ENCODE assay signal across 8 cellular contexts in the genomic region with DNA sequence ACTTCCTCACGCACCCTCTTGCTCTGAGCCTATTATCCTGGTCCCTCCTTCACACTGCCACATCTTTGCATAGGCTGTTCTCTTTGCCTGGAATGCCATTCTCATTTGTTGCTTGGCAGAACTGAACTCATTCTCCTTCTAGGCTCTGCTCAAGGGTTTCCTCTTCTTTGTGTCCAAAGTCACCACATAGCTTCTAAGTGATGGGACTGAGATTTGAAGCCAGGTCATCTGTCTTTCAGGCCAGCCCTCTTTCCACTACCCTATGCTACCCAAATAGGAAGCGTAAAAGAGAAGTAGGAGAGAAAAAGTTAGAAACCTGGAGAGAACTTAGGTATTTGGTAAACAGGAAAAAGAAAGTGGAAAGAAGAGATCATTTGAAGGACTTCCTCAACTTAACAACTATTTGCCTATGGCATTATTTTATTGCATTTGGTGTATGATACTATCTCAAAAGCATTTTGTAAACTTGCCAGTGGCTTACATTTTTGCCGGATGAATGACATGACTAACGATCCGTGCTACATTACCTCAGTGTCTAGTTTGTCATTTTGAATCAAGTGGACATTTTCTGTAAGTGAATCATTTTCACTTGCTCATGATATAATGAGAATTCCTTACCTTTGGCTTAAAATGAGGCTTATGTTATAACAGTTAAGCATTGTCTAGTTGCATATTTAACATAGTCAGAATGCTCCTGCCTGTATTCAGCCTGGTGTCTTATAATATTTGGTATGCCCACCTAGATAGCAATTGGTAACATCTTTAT. TPM values are rescaled to one million over a fixed set of nuclear protein-coding genes. Genes with fewer than 3 reads are reported as not detected.
DNase-seq lines count a peak whose midpoint lies in the region; ATAC-seq and TF ChIP-seq lines count a peak whose summit lies in the region.

No MANE protein-coding gene starts in this region.

- DNase-seq in activated CD4-positive, alpha-beta memory T cell treated with anti-CD3 and anti-CD28 coated beads for 36 hours = no peak
- DNase-seq in activated CD4-positive, alpha-beta memory T cell treated with anti-CD3 and anti-CD28 coated beads, Interleukin-2, amount 10 ng/mL, durations not matched to agents 7 days and 5 days = no peak
- DNase-seq in T-helper 17 cell (no peak), fibroblast of villous mesenchyme (ENCODE audit: low read depth) (peak; percentile 80), stromal cell of bone marrow (ENCODE audit: low read depth) (peak; percentile 83), activated T-cell treated with anti-CD3 and anti-CD28 coated beads for 4 hours (no peak), GM13977 (ENCODE audit: low spot score) (no peak)

- H3K9me3 ChIP-seq in T-helper 17 cell (ENCODE audit: control insufficient read depth, low read length, poor library complexity, severe bottlenecking) = no peaks in the 10 kb centered on the region

- no peak for TF ChIP-seq CTCF in fibroblast of villous mesenchyme (IDR thresholded peaks at IDR 0.05; ENCODE audit: insufficient read depth, low read depth, low read length)
- no peak for TF ChIP-seq CTCF in GM13977 (IDR thresholded peaks at IDR 0.05; ENCODE audit: extremely low read depth, insufficient read depth, missing control alignments)

- H3K4me3 Mint-ChIP-seq in activated CD4-positive, alpha-beta memory T cell treated with anti-CD3 and anti-CD28 coated beads for 36 hours = no peak overlapping the region
- H3K4me3 Mint-ChIP-seq in activated CD4-positive, alpha-beta memory T cell treated with anti-CD3 and anti-CD28 coated beads, Interleukin-2, amount 10 ng/mL, durations not matched to agents 7 days and 5 days = no peak overlapping the region
- no peak overlapping the region for H3K4me3 Mint-ChIP-seq in T-helper 17 cell

- no peaks in the 10 kb centered on the region for H3K27me3 Mint-ChIP-seq in activated CD4-positive, alpha-beta memory T cell treated with anti-CD3 and anti-CD28 coated beads for 36 hours
- no peaks in the 10 kb centered on the region for H3K27me3 Mint-ChIP-seq in activated CD4-positive, alpha-beta memory T cell treated with anti-CD3 and anti-CD28 coated beads, Interleukin-2, amount 10 ng/mL, durations not matched to agents 7 days and 5 days
- H3K27me3 Mint-ChIP-seq in T-helper 17 cell = no peaks in the 10 kb centered on the region

- no peaks in the 10 kb centered on the region for H3K9me3 Mint-ChIP-seq in activated CD4-positive, alpha-beta memory T cell treated with anti-CD3 and anti-CD28 coated beads for 36 hours
- H3K9me3 Mint-ChIP-seq in activated CD4-positive, alpha-beta memory T cell treated with anti-CD3 and anti-CD28 coated beads, Interleukin-2, amount 10 ng/mL, durations not matched to agents 7 days and 5 days = no peaks in the 10 kb centered on the region

- in situ Hi-C loops in GM13977 (cut with MboI; ENCODE audit: low pct_unique_long_range_greater_than_20kb, low sequenced_read_pairs, unreplicated experiment) = no loop called here

- no peak for ATAC-seq in T-helper 17 cell
- no peak for ATAC-seq in GM18858 (IDR thresholded peaks at IDR 0.05; ENCODE audit: unreplicated experiment)

- H3K4me3 ChIP-seq in fibroblast of villous mesenchyme (ENCODE audit: low read depth, low read length) = peak overlapping the region; percentile 21

- CTCF ChIA-PET in activated CD4-positive, alpha-beta memory T cell treated with anti-CD3 and anti-CD28 coated beads for 36 hours (lab: Charles Lee) = interaction anchor here (1.5 to 2.2 kb wide), 2 partner anchors 10 to 15 kb away, joined by 3 to 10 read pairs; no protein-coding TSS in a partner anchor
- CTCF ChIA-PET in activated CD4-positive, alpha-beta memory T cell treated with anti-CD3 and anti-CD28 coated beads, Interleukin-2, amount 10 ng/mL, durations not matched to agents 7 days and 5 days (lab: Charles Lee) = interaction anchor here (0.7 to 1.2 kb wide), 3 partner anchors 14 to 115 kb away, joined by 3 to 4 read pairs (median 4); no protein-coding TSS in a partner anchor

- peak overlapping the region; percentile 31 for H3K27ac Mint-ChIP-seq in activated CD4-positive, alpha-beta memory T cell treated with anti-CD3 and anti-CD28 coated beads for 36 hours
- no peak overlapping the region for H3K27ac Mint-ChIP-seq in activated CD4-positive, alpha-beta memory T cell treated with anti-CD3 and anti-CD28 coated beads, Interleukin-2, amount 10 ng/mL, durations not matched to agents 7 days and 5 days
- H3K27ac Mint-ChIP-seq in T-helper 17 cell = peak overlapping the region; percentile 83

- H3K4me1 Mint-ChIP-seq in activated CD4-positive, alpha-beta memory T cell treated with anti-CD3 and anti-CD28 coated beads for 36 hours (ENCODE audit: low read depth) = peaks cover 67% of the 10 kb centered on the region
- peaks cover 62% of the 10 kb centered on the region for H3K4me1 Mint-ChIP-seq in activated CD4-positive, alpha-beta memory T cell treated with anti-CD3 and anti-CD28 coated beads, Interleukin-2, amount 10 ng/mL, durations not matched to agents 7 days and 5 days
- peaks cover 64% of the 10 kb centered on the region for H3K4me1 Mint-ChIP-seq in T-helper 17 cell

- intact Hi-C loops in activated CD4-positive, alpha-beta memory T cell treated with anti-CD3 and anti-CD28 coated beads for 36 hours (cut with micrococcal nuclease) = no loop called here

- H3K36me3 Mint-ChIP-seq in activated CD4-positive, alpha-beta memory T cell treated with anti-CD3 and anti-CD28 coated beads for 36 hours = no peaks in the 10 kb centered on the region
- no peaks in the 10 kb centered on the region for H3K36me3 Mint-ChIP-seq in activated CD4-positive, alpha-beta memory T cell treated with anti-CD3 and anti-CD28 coated beads, Interleukin-2, amount 10 ng/mL, durations not matched to agents 7 days and 5 days (ENCODE audit: low read depth)
- no peaks in the 10 kb centered on the region for H3K36me3 Mint-ChIP-seq in T-helper 17 cell (ENCODE audit: low read depth)

- POLR2A ChIA-PET in activated CD4-positive, alpha-beta memory T cell treated with anti-CD3 and anti-CD28 coated beads for 36 hours (lab: Charles Lee) = no interaction called here
- POLR2A ChIA-PET in activated CD4-positive, alpha-beta memory T cell treated with anti-CD3 and anti-CD28 coated beads, Interleukin-2, amount 10 ng/mL, durations not matched to agents 7 days and 5 days (lab: Charles Lee) = no interaction called here

RNA-seq across cellular contexts. Expression of a gene that starts 18.5 kb away (rescaled TPM):
- 10 to 100 TPM; 40.4 to 44.2 TPM for total RNA-seq in activated CD4-positive, alpha-beta memory T cell treated with anti-CD3 and anti-CD28 coated beads for 36 hours
- 10 to 100 TPM; 58.2 to 60.1 TPM for total RNA-seq in activated CD4-positive, alpha-beta memory T cell treated with anti-CD3 and anti-CD28 coated beads, Interleukin-2, amount 10 ng/mL, durations not matched to agents 7 days and 5 days
- 10 to 100 TPM; 23.8 to 29.3 TPM for total RNA-seq in T-helper 17 cell
- total RNA-seq in fibroblast of villous mesenchyme = 153 and 240 TPM in 2 replicates

RNA-seq across cellular contexts. Expression of a gene that starts 41.0 kb away (rescaled TPM):
- 10 to 100 TPM; 60.9 to 63.2 TPM for total RNA-seq in activated CD4-positive, alpha-beta memory T cell treated with anti-CD3 and anti-CD28 coated beads for 36 hours
- total RNA-seq in activated CD4-positive, alpha-beta memory T cell treated with anti-CD3 and anti-CD28 coated beads, Interleukin-2, amount 10 ng/mL, durations not matched to agents 7 days and 5 days = 10 to 100 TPM; 38.2 to 40.5 TPM
- total RNA-seq in T-helper 17 cell (10 to 100 TPM; 27.6 to 28.7 TPM), fibroblast of villous mesenchyme (66.4 and 77.7 TPM in 2 replicates)

Comparison
In these comparisons a context has a peak if more than half of its experiments do, and no peak if none do; other contexts are left out.
1. DNase-seq: peak in fibroblast of villous mesenchyme (single experiment) and stromal cell of bone marrow (single experiment); none in activated CD4-positive, alpha-beta memory T cell treated with anti-CD3 and anti-CD28 coated beads for 36 hours (single experiment), activated CD4-positive, alpha-beta memory T cell treated with anti-CD3 and anti-CD28 coated beads, Interleukin-2, amount 10 ng/mL, durations not matched to agents 7 days and 5 days (single experiment), T-helper 17 cell (0 of 3), activated T-cell treated with anti-CD3 and anti-CD28 coated beads for 4 hours (single experiment) and GM13977 (single experiment).